ENCODE assay signal across 20 cellular contexts in genomic region chr12:116674643-116675183, GRCh38.
A peak's percentile ranks its signal among the peaks of the same experiment; 100 is the strongest.
DNase-seq lines count a peak whose midpoint lies in the region; ATAC-seq and TF ChIP-seq lines count a peak whose summit lies in the region.
"Had no signal": no experiment of that assay in that cellular context is flagged by ENCODE, and none has a peak within 500 bp of the region (broad histone marks: within the 10 kb centered on the region; RNA-seq: fewer than 3 reads in every experiment).

No MANE protein-coding gene starts in this region.

- H3K4me3 ChIP-seq in left ventricle myocardium inferior, result peak overlapping the region; percentile 25
- no peak overlapping the region for H3K4me3 ChIP-seq in SU-DHL-6 (ENCODE audit: insufficient read depth, low read length, poor library complexity, severe bottlenecking)
- H3K4me3 ChIP-seq in upper lobe of left lung, result no peak overlapping the region
- H3K4me3 ChIP-seq: PC-9, SK-N-MC had no signal

- peak overlapping the region; percentile 77 for H3K27ac ChIP-seq in left ventricle myocardium inferior (replicated peaks)
- peak overlapping the region; percentile 64 for H3K27ac ChIP-seq in SU-DHL-6 (ENCODE audit: low read depth, low read length)
- peak overlapping the region; percentile 6 to 73 (median 28) for H3K27ac ChIP-seq in upper lobe of left lung
- H3K27ac ChIP-seq: PC-9, SK-N-MC had no signal

- no peak overlapping the region for H2AFZ ChIP-seq in SU-DHL-6 (ENCODE audit: low read depth, low read length, severe bottlenecking)
- H2AFZ ChIP-seq: PC-9 had no signal

- TF ChIP-seq POLR2A in upper lobe of left lung (IDR thresholded peaks at IDR 0.05), result no peak

- H3F3A ChIP-seq in SU-DHL-6 (ENCODE audit: insufficient read depth), result peaks cover 14% of the 10 kb centered on the region; the same call in 1 of the 2 replicates

- no peaks in the 10 kb centered on the region for H4K20me1 ChIP-seq in SU-DHL-6 (ENCODE audit: low read depth, low read length)

- H3K36me3 ChIP-seq in left ventricle myocardium inferior (no peaks in the 10 kb centered on the region), SU-DHL-6 (ENCODE audit: low read length) (no peaks in the 10 kb centered on the region), upper lobe of left lung (no peaks in the 10 kb centered on the region)

- no peaks in the 10 kb centered on the region for H3K27me3 ChIP-seq in left ventricle myocardium inferior (ENCODE audit: low read depth)
- H3K27me3 ChIP-seq in SU-DHL-6 (ENCODE audit: low read length), result no peaks in the 10 kb centered on the region
- no peaks in the 10 kb centered on the region for H3K27me3 ChIP-seq in upper lobe of left lung

- TF ChIP-seq CTCF in left ventricle myocardium inferior (IDR thresholded peaks at IDR 0.05; ENCODE audit: borderline replicate concordance) (no peak), SU-DHL-6 (IDR thresholded peaks at IDR 0.05; ENCODE audit: insufficient read depth, low read length, poor library complexity, severe bottlenecking) (no peak), upper lobe of left lung (IDR thresholded peaks at IDR 0.05) (no peak)

- DNase-seq in left ventricle myocardium inferior (no peak), Right ventricle myocardium superior (no peak), fibroblast of gingiva (ENCODE audit: low read depth) (peak; percentile 26), upper lobe of left lung (no peak)
- no peak for DNase-seq in stimulated activated CD4-positive, alpha-beta T cell treated with anti-CD3 and anti-CD28 coated beads, Interleukin-4, amount 100 ng/mL, for 24 hours
- DNase-seq: activated CD4-positive, alpha-beta T cell treated with anti-CD3 and anti-CD28 coated beads, Interleukin-2, amount 50 U/mL, for 4 hours; aorta; DMS153; effector memory CD8-positive, alpha-beta T cell; KBM-7; left colon; NCI-H1105; NCI-H774; occipital lobe; PC-9; right cardiac atrium had no signal

- H3K9me3 ChIP-seq in left ventricle myocardium inferior (replicated peaks) (peaks cover 9% of the 10 kb centered on the region), SU-DHL-6 (ENCODE audit: insufficient read depth, low read length) (no peaks in the 10 kb centered on the region), upper lobe of left lung (no peaks in the 10 kb centered on the region)

- no peaks in the 10 kb centered on the region for H3K9me2 ChIP-seq in SU-DHL-6 (replicated peaks; ENCODE audit: insufficient read depth, low read length)

- no peaks in the 10 kb centered on the region for H3K79me2 ChIP-seq in SU-DHL-6 (ENCODE audit: insufficient read depth, low read length)

- 80 to 86% methylated on average over 5 of the region's 5 CpGs for WGBS in upper lobe of left lung, 2 donors

- H3K4me2 ChIP-seq in SU-DHL-6 (ENCODE audit: low read depth, low read length, poor library complexity, severe bottlenecking), result no peak overlapping the region
- H3K4me2 ChIP-seq: PC-9 had no signal

- H3K4me1 ChIP-seq in left ventricle myocardium inferior (peaks cover 27% of the 10 kb centered on the region), upper lobe of left lung (peaks cover 18 to 36% (median 33%) of the 10 kb centered on the region in 4 donors)

- TF ChIP-seq EP300 in upper lobe of left lung (IDR thresholded peaks at IDR 0.05), result no peak

- no peak overlapping the region for H3K9ac ChIP-seq in SU-DHL-6 (ENCODE audit: low read length)

- ATAC-seq in Right ventricle myocardium superior (ENCODE audit: poor library complexity), result no peak
- ATAC-seq in upper lobe of left lung (ENCODE audit: low FRiP score in 2 of 2), result no peak
- no peak for ATAC-seq in esophagus mucosa
- no peak for ATAC-seq in GM19023 (IDR thresholded peaks at IDR 0.05; ENCODE audit: unreplicated experiment)
- ATAC-seq: effector memory CD8-positive, alpha-beta T cell had no signal

- intact Hi-C loops in left ventricle myocardium inferior (cut with micrococcal nuclease), result no loop called here
- intact Hi-C loops in Right ventricle myocardium superior (cut with DNase I), result no loop called here
